Comparison of ENCODE assay signal across 18 cellular contexts in genomic region chr17:78238823-78239488, GRCh38. TPM values are rescaled to one million over a fixed set of nuclear protein-coding genes. Genes with fewer than 3 reads are reported as not detected.
"Had no signal": no experiment of that assay in that cellular context is flagged by ENCODE, and none has a peak within 500 bp of the region (broad histone marks: within the 10 kb centered on the region; RNA-seq: fewer than 3 reads in every experiment).

No MANE protein-coding gene starts in this region.

- H3K36me3 Mint-ChIP-seq: naive thymus-derived CD8-positive, alpha-beta T cell had no signal

- H3K27ac ChIP-seq: adrenal gland, transverse colon had no signal

- H3K27me3 ChIP-seq: adrenal gland, transverse colon had no signal

- ATAC-seq: naive thymus-derived CD8-positive, alpha-beta T cell; right cardiac atrium had no signal

- H3K4me2 ChIP-seq: smooth muscle cell had no signal

- DNase-seq: activated B cell treated with CpG ODN at 0.5 μM for 24 hours; activated CD4-positive, alpha-beta T cell treated with anti-CD3 and anti-CD28 coated beads, Interleukin-2, amount 10 ng/mL, durations not matched to agents 7 days and 5 days; activated naive CD4-positive, alpha-beta T cell treated with anti-CD3 and anti-CD28 coated beads, Interleukin-2, amount 50 U/mL, for 16 hours; adrenal gland; central memory CD4-positive, alpha-beta T cell; cortex of kidney; effector memory CD4-positive, alpha-beta T cell; left colon; naive thymus-derived CD8-positive, alpha-beta T cell; transverse colon had no signal

- H3K4me3 Mint-ChIP-seq: activated B cell treated with CpG ODN at 0.5 μM for 24 hours; activated CD4-positive, alpha-beta T cell treated with anti-CD3 and anti-CD28 coated beads, Interleukin-2, amount 10 ng/mL, durations not matched to agents 7 days and 5 days; naive thymus-derived CD8-positive, alpha-beta T cell; T-helper 1 cell treated with Interleukin-12 subunit alpha and Interleukin-12 subunit beta and Interleukin-4 antibody, amounts not matched to agents 30 μg/mL and 1 μg/mL, for 36 hours had no signal

- H3K36me3 ChIP-seq: adrenal gland, transverse colon had no signal

- H3K9me3 Mint-ChIP-seq: activated B cell treated with CpG ODN at 0.5 μM for 24 hours; activated CD4-positive, alpha-beta T cell treated with anti-CD3 and anti-CD28 coated beads, Interleukin-2, amount 10 ng/mL, durations not matched to agents 7 days and 5 days; activated T-helper 2 cell treated with anti-CD3 and anti-CD28 coated beads, Interferon-gamma antibody, Interleukin-2, Interleukin-4, amounts not matched to agents 10 μg/mL and 5 μg/mL and 100 μg/mL, durations not matched to agents 14 hours and 24 hours and 36 hours; naive thymus-derived CD8-positive, alpha-beta T cell; T-helper 1 cell treated with Interleukin-12 subunit alpha and Interleukin-12 subunit beta and Interleukin-4 antibody, amounts not matched to agents 30 μg/mL and 1 μg/mL, for 36 hours had no signal

- H3K27ac Mint-ChIP-seq: activated B cell treated with CpG ODN at 0.5 μM for 24 hours; activated CD4-positive, alpha-beta T cell treated with anti-CD3 and anti-CD28 coated beads, Interleukin-2, amount 10 ng/mL, durations not matched to agents 7 days and 5 days; activated T-helper 2 cell treated with anti-CD3 and anti-CD28 coated beads, Interferon-gamma antibody, Interleukin-2, Interleukin-4, amounts not matched to agents 10 μg/mL and 5 μg/mL and 100 μg/mL, durations not matched to agents 14 hours and 24 hours and 36 hours; progenitor cell of endocrine pancreas; T-helper 1 cell treated with Interleukin-12 subunit alpha and Interleukin-12 subunit beta and Interleukin-4 antibody, amounts not matched to agents 30 μg/mL and 1 μg/mL, for 36 hours had no signal

- H3K4me1 Mint-ChIP-seq: activated CD4-positive, alpha-beta T cell treated with anti-CD3 and anti-CD28 coated beads, Interleukin-2, amount 10 ng/mL, durations not matched to agents 7 days and 5 days had no signal

- H3K4me3 ChIP-seq: adrenal gland, smooth muscle cell, transverse colon had no signal

- H3K9me3 ChIP-seq: adrenal gland, transverse colon had no signal

- H3K4me1 ChIP-seq: adrenal gland, transverse colon had no signal

RNA-seq across cellular contexts. Expression of gene TMEM235, which starts 7.5 kb away (rescaled TPM):
- total RNA-seq: activated B cell treated with CpG ODN at 0.5 μM for 24 hours; activated CD4-positive, alpha-beta T cell treated with anti-CD3 and anti-CD28 coated beads, Interleukin-2, amount 10 ng/mL, durations not matched to agents 7 days and 5 days; activated T-helper 2 cell treated with anti-CD3 and anti-CD28 coated beads, Interferon-gamma antibody, Interleukin-2, Interleukin-4, amounts not matched to agents 10 μg/mL and 5 μg/mL and 100 μg/mL, durations not matched to agents 14 hours and 24 hours and 36 hours; adrenal gland; epithelial cell of proximal tubule; glomerular endothelial cell; left colon; mononuclear cell; naive thymus-derived CD8-positive, alpha-beta T cell; progenitor cell of endocrine pancreas; right cardiac atrium; smooth muscle cell; transverse colon had no signal
- polyA plus RNA-seq: naive thymus-derived CD8-positive, alpha-beta T cell; right cardiac atrium; smooth muscle cell had no signal

RNA-seq across cellular contexts. Expression of gene BIRC5, which starts 24.9 kb away (rescaled TPM):
- polyA plus RNA-seq: naive thymus-derived CD8-positive, alpha-beta T cell had no signal

RNA-seq across cellular contexts. Expression of gene TK1, which starts 52.1 kb away (rescaled TPM):
- total RNA-seq: naive thymus-derived CD8-positive, alpha-beta T cell had no signal
